ENCODE assay signal across 15 cellular contexts in genomic region chr22:37618674-37619073, GRCh38. TPM values are rescaled to one million over a fixed set of nuclear protein-coding genes. Genes with fewer than 3 reads are reported as not detected.
DNase-seq lines count a peak whose midpoint lies in the region; TF ChIP-seq lines count a peak whose summit lies in the region.
"Had no signal": no experiment of that assay in that cellular context is flagged by ENCODE, and none has a peak within 500 bp of the region (broad histone marks: within the 10 kb centered on the region; RNA-seq: fewer than 3 reads in every experiment).

No MANE protein-coding gene starts in this region.

- H3K79me2 ChIP-seq in OCI-LY7 (ENCODE audit: insufficient read depth, low read depth, low read length), result no peaks in the 10 kb centered on the region

- in situ Hi-C loops in G401 (cut with HindIII; ENCODE audit: low sequenced_read_pairs), result no loop called here

- H3K4me1 ChIP-seq in OCI-LY7 (ENCODE audit: insufficient read depth, low read length, poor library complexity, severe bottlenecking), result peaks cover 30% of the 10 kb centered on the region
- H3K4me1 ChIP-seq: HAP-1 had no signal

- no TSS peak for BruUV-seq in OCI-LY7 (replicated peaks; lab: Mats Ljungman, UMichigan)

- no peaks in the 10 kb centered on the region for H3K9me3 ChIP-seq in OCI-LY7 (ENCODE audit: low read length)
- H3K9me3 ChIP-seq: BLaER1 treated with 17β-estradiol and CSF1 and Interleukin-3, amounts not matched to agents 10 nM and 100 nM; HAP-1 had no signal

- intact Hi-C loops in OCI-LY7 (cut with micrococcal nuclease; ENCODE audit: unreplicated experiment), result no loop called here

- H3K9me2 ChIP-seq in OCI-LY7 (ENCODE audit: insufficient read depth, low read length), result no peaks in the 10 kb centered on the region

- H2AFZ ChIP-seq in OCI-LY7 (ENCODE audit: low read length), result no peak overlapping the region

- peak overlapping the region; percentile 20 for H3K4me3 ChIP-seq in OCI-LY7 (ENCODE audit: low read depth, low read length, poor library complexity, severe bottlenecking)
- H3K4me3 ChIP-seq: BLaER1 treated with 17β-estradiol and CSF1 and Interleukin-3, amounts not matched to agents 10 nM and 100 nM; HAP-1 had no signal

- H3K4me2 ChIP-seq in OCI-LY7 (ENCODE audit: low read length), result peak overlapping the region; percentile 64

- DNase-seq in G401 (ENCODE audit: low spot score), result peak; percentile 90
- no peak for DNase-seq in OCI-LY7 (ENCODE audit: low spot score)
- peak; percentile 90 for DNase-seq in cerebellum (ENCODE audit: low spot score)
- no peak for DNase-seq in UCSD-AML1 (lab: John Stamatoyannopoulos, UW; ENCODE audit: unreplicated experiment)
- no peak for DNase-seq in pons (ENCODE audit: low spot score)
- DNase-seq in NCI-H226, result no peak
- no peak for DNase-seq in NCI-H526 (lab: John Stamatoyannopoulos, UW)
- DNase-seq: AML-193; CD4-positive, CD25-positive, alpha-beta regulatory T cell; DMS 273 treated with DMSO at 0.1 percent for 48 hours had no signal

- no peak for TF ChIP-seq CTCF in OCI-LY7 (conservative IDR thresholded peaks at IDR 0.05; ENCODE audit: low read length)

- POLR2A ChIA-PET in OCI-LY7 (lab: Charles Lee), result interaction anchor here (0.7 to 2.8 kb wide), 5 partner anchors 8 to 59 kb away, joined by 3 to 25 read pairs (median 4); partner anchors contain the start of genes GGA1 and PDXP

- no peaks in the 10 kb centered on the region for H4K20me1 ChIP-seq in OCI-LY7 (ENCODE audit: insufficient read depth, low read length)

- peak overlapping the region; percentile 85 for H3K27ac ChIP-seq in OCI-LY7 (ENCODE audit: low read depth, low read length, poor library complexity, severe bottlenecking)
- H3K27ac ChIP-seq: BLaER1 treated with 17β-estradiol and CSF1 and Interleukin-3, amounts not matched to agents 10 nM and 100 nM had no signal

- CTCF ChIA-PET in OCI-LY7 (lab: Charles Lee; ENCODE audit: unreplicated experiment), result interaction anchor here (0.6 to 1.3 kb wide), 5 partner anchors 9 to 726 kb away, joined by 3 to 7 read pairs (median 6); partner anchors contain the start of gene RAC2

- peaks cover 87% of the 10 kb centered on the region for H3K36me3 ChIP-seq in OCI-LY7 (ENCODE audit: insufficient read depth, low read length)

RNA-seq across cellular contexts. Expression of gene GGA1, which starts 10.0 kb away (rescaled TPM):
- 42.0 and 42.5 TPM in 2 replicates for total RNA-seq in G401 (2014; rRNA removed; shearing (Covaris generic))
- 119 and 127 TPM in 2 replicates for total RNA-seq in OCI-LY7 (2014; rRNA removed; shearing (Covaris generic))
- total RNA-seq in OCI-LY7 (2022) (167 and 172 TPM in 2 replicates), cerebellum (39.1 TPM)

RNA-seq across cellular contexts. Expression of gene SH3BP1, which starts 20.8 kb away (rescaled TPM):
- 13.2 and 21.9 TPM in 2 replicates for total RNA-seq in G401 (2014; rRNA removed; shearing (Covaris generic))
- total RNA-seq in OCI-LY7 (2014; rRNA removed; shearing (Covaris generic)), result 15.3 and 18.3 TPM in 2 replicates
- total RNA-seq in OCI-LY7 (2022) (44.4 and 48.4 TPM in 2 replicates), cerebellum (1.4 TPM)

RNA-seq across cellular contexts. Expression of gene LGALS2, which starts 38.8 kb away (rescaled TPM):
- not detected in 2 replicates for total RNA-seq in G401 (2014; rRNA removed; shearing (Covaris generic))
- total RNA-seq in OCI-LY7 (2014; rRNA removed; shearing (Covaris generic)), result 0.44 TPM in 1 of 2 replicates, not detected in the other
- total RNA-seq in OCI-LY7 (2022), result 0.82 and 0.92 TPM in 2 replicates
- not detected for total RNA-seq in cerebellum
- total RNA-seq: A673; CD4-positive, CD25-positive, alpha-beta regulatory T cell; H1; HT1080 had no signal

RNA-seq across cellular contexts. Expression of gene PDXP, which starts 39.8 kb away (rescaled TPM):
- 49.0 and 62.3 TPM in 2 replicates for total RNA-seq in G401 (2014; rRNA removed; shearing (Covaris generic))
- total RNA-seq in OCI-LY7 (2014; rRNA removed; shearing (Covaris generic)), result 50.0 and 61.2 TPM in 2 replicates
- 54.0 and 55.8 TPM in 2 replicates for total RNA-seq in OCI-LY7 (2022)
- 34.0 TPM for total RNA-seq in cerebellum

RNA-seq across cellular contexts. Expression of gene LGALS1, which starts 56.8 kb away (rescaled TPM):
- total RNA-seq in G401 (2014; rRNA removed; shearing (Covaris generic)), result 435 and 601 TPM in 2 replicates
- 85.8 and 93.1 TPM in 2 replicates for total RNA-seq in OCI-LY7 (2014; rRNA removed; shearing (Covaris generic))
- total RNA-seq in OCI-LY7 (2022), result 57.2 and 57.3 TPM in 2 replicates
- total RNA-seq in cerebellum, result 152 TPM

Comparison
In these comparisons a context has a peak if more than half of its experiments do, and no peak if none do; other contexts are left out.
1. DNase-seq: peak in G401 (single experiment) and cerebellum (single experiment); none in OCI-LY7 (single experiment), UCSD-AML1 (single experiment), pons (single experiment), NCI-H226 (single experiment) and NCI-H526 (0 of 2).